Comparison of ENCODE assay signal across 8 cellular contexts in genomic region chr19:51366050-51366998, GRCh38. TPM values are rescaled to one million over a fixed set of nuclear protein-coding genes. Genes with fewer than 3 reads are reported as not detected.
DNase-seq lines count a peak whose midpoint lies in the region; ATAC-seq, FAIRE-seq and TF ChIP-seq lines count a peak whose summit lies in the region.

TSS of gene ETFB (minus strand) at chr19:51366388. CDS start at chr19:51366326, 62 bp downstream.

- POLR2A ChIA-PET in naive thymus-derived CD4-positive, alpha-beta T cell (lab: Charles Lee) = interaction anchor here (0.9 to 1.3 kb wide), 2 partner anchors 12 to 75 kb away, joined by 3 to 4 read pairs; no protein-coding TSS in a partner anchor

- H3K9ac ChIP-seq in fibroblast of lung (ENCODE audit: insufficient read depth, low read length) = peak within 1 kb of the TSS; percentile 84

- CTCF ChIA-PET in naive thymus-derived CD4-positive, alpha-beta T cell (lab: Charles Lee) = interaction anchor here (1.2 to 1.3 kb wide), 2 partner anchors 11 to 73 kb away, joined by 3 to 5 read pairs; no protein-coding TSS in a partner anchor

- H3K27ac ChIP-seq in RWPE2 (ENCODE audit: poor library complexity, severe bottlenecking) (peak within 1 kb of the TSS; percentile 76), fibroblast of lung (ENCODE audit: insufficient read depth, low read length) (peak within 1 kb of the TSS; percentile 89)
- H3K27ac ChIP-seq in naive thymus-derived CD4-positive, alpha-beta T cell (ENCODE audit: low read depth, low read length) = peak within 1 kb of the TSS; percentile 81

- intact Hi-C loops in naive thymus-derived CD4-positive, alpha-beta T cell (cut with micrococcal nuclease) = loop anchor here (2.0 to 10.0 kb wide), 4 partner anchors 74 to 1549 kb away; partner anchors contain the start of genes MED25 (in 1 of the 2) and POLD1 (in 1 of the 2)

- peak within 1 kb of the TSS; percentile 95 for H2AFZ ChIP-seq in fibroblast of lung (ENCODE audit: low read length)

- TF ChIP-seq CTCF in RWPE2 (IDR thresholded peaks at IDR 0.05; ENCODE audit: poor library complexity, severe bottlenecking) (no peak), fibroblast of lung (conservative IDR thresholded peaks at IDR 0.05 in 1 of 2, IDR thresholded peaks at IDR 0.05 in 1 of 2; ENCODE audit: low read depth in 1 of 2, low read length in 2 of 2) (no peak)

- H3K27ac Mint-ChIP-seq in activated T-helper 17 cell treated with anti-CD3 and anti-CD28 coated beads, Interleukin-2, amount 50 U/mL, for 72 hours = peak within 1 kb of the TSS; percentile 98
- peak within 1 kb of the TSS; percentile 79 to 98 (median 95) for H3K27ac Mint-ChIP-seq in naive thymus-derived CD4-positive, alpha-beta T cell
- peak within 1 kb of the TSS; percentile 96 for H3K27ac Mint-ChIP-seq in stimulated activated effector memory CD8-positive, alpha-beta T cell treated with anti-CD3 and anti-CD28 coated beads, Interleukin-12 subunit alpha, Interleukin-12 subunit beta, amount 100 ng/mL, for 72 hours

- H3K4me3 Mint-ChIP-seq in activated T-helper 17 cell treated with anti-CD3 and anti-CD28 coated beads, Interleukin-2, amount 50 U/mL, for 72 hours = peak within 1 kb of the TSS; percentile 100
- peak within 1 kb of the TSS; percentile 92 to 100 (median 98) for H3K4me3 Mint-ChIP-seq in naive thymus-derived CD4-positive, alpha-beta T cell
- H3K4me3 Mint-ChIP-seq in stimulated activated effector memory CD8-positive, alpha-beta T cell treated with anti-CD3 and anti-CD28 coated beads, Interleukin-12 subunit alpha, Interleukin-12 subunit beta, amount 100 ng/mL, for 72 hours = peak within 1 kb of the TSS; percentile 92

- peaks cover 4% of the 10 kb centered on the region for H3K79me2 ChIP-seq in fibroblast of lung (ENCODE audit: control insufficient read depth, insufficient read depth, low read length)

- H3K27me3 ChIP-seq in RWPE2 (ENCODE audit: insufficient read depth, poor library complexity, severe bottlenecking) (no peaks in the 10 kb centered on the region), fibroblast of lung (ENCODE audit: control insufficient read depth, insufficient read depth, low read length) (no peaks in the 10 kb centered on the region)
- H3K27me3 ChIP-seq in naive thymus-derived CD4-positive, alpha-beta T cell (ENCODE audit: control insufficient read depth in 2 of 2, insufficient read depth in 2 of 2, low read length in 2 of 2) = no peaks in the 10 kb centered on the region

- peaks cover 33% of the 10 kb centered on the region for H3K36me3 Mint-ChIP-seq in activated T-helper 17 cell treated with anti-CD3 and anti-CD28 coated beads, Interleukin-2, amount 50 U/mL, for 72 hours (ENCODE audit: low read depth)
- H3K36me3 Mint-ChIP-seq in naive thymus-derived CD4-positive, alpha-beta T cell = peaks cover 0 to 4% (median 0%) of the 10 kb centered on the region in 5 donors
- peaks cover 85% of the 10 kb centered on the region for H3K36me3 Mint-ChIP-seq in stimulated activated effector memory CD8-positive, alpha-beta T cell treated with anti-CD3 and anti-CD28 coated beads, Interleukin-12 subunit alpha, Interleukin-12 subunit beta, amount 100 ng/mL, for 72 hours

- no peaks in the 10 kb centered on the region for H3K9me3 Mint-ChIP-seq in activated T-helper 17 cell treated with anti-CD3 and anti-CD28 coated beads, Interleukin-2, amount 50 U/mL, for 72 hours
- H3K9me3 Mint-ChIP-seq in naive thymus-derived CD4-positive, alpha-beta T cell = no peaks in the 10 kb centered on the region
- H3K9me3 Mint-ChIP-seq in stimulated activated effector memory CD8-positive, alpha-beta T cell treated with anti-CD3 and anti-CD28 coated beads, Interleukin-12 subunit alpha, Interleukin-12 subunit beta, amount 100 ng/mL, for 72 hours = no peaks in the 10 kb centered on the region

- H3K27me3 Mint-ChIP-seq in activated T-helper 17 cell treated with anti-CD3 and anti-CD28 coated beads, Interleukin-2, amount 50 U/mL, for 72 hours = no peaks in the 10 kb centered on the region
- H3K27me3 Mint-ChIP-seq in naive thymus-derived CD4-positive, alpha-beta T cell = no peaks in the 10 kb centered on the region

- peak; percentile 77 for FAIRE-seq in HTR-8/SVneo (lab: Jason Lieb, UNC)

- H3K36me3 ChIP-seq in RWPE2 (ENCODE audit: low read depth) = no peaks in the 10 kb centered on the region
- no peaks in the 10 kb centered on the region for H3K36me3 ChIP-seq in fibroblast of lung (ENCODE audit: control insufficient read depth, insufficient read depth, low read length)
- no peaks in the 10 kb centered on the region for H3K36me3 ChIP-seq in naive thymus-derived CD4-positive, alpha-beta T cell (ENCODE audit: control insufficient read depth in 2 of 3, insufficient read depth in 3 of 3, low read length in 3 of 3)

- DNase-seq in C1 segment of cervical spinal cord (lab: John Stamatoyannopoulos, UW) (peak; percentile 70 to 98 (median 94)), HTR-8/SVneo (ENCODE audit: insufficient read length, low spot score) (peak; percentile 98), RWPE2 (ENCODE audit: low spot score) (peak; percentile 99), fibroblast of lung (ENCODE audit: low read depth in 2 of 2) (peak; percentile 95 to 98)
- DNase-seq in naive thymus-derived CD4-positive, alpha-beta T cell = peak; percentile 72 to 91 (median 86)
- peak; percentile 78 to 96 for DNase-seq in stimulated activated effector memory CD8-positive, alpha-beta T cell treated with anti-CD3 and anti-CD28 coated beads, Interleukin-12 subunit alpha, Interleukin-12 subunit beta, amount 100 ng/mL, for 72 hours (ENCODE audit: low spot score in 2 of 2)

- peaks cover 17% of the 10 kb centered on the region for H3K4me1 ChIP-seq in RWPE2 (ENCODE audit: insufficient read depth, poor library complexity, severe bottlenecking)
- H3K4me1 ChIP-seq in fibroblast of lung (ENCODE audit: control insufficient read depth, extremely low read depth, insufficient read depth, low read length) = peaks cover 13% of the 10 kb centered on the region
- H3K4me1 ChIP-seq in naive thymus-derived CD4-positive, alpha-beta T cell (ENCODE audit: control insufficient read depth in 2 of 2, insufficient read depth in 2 of 2, low read length in 2 of 2) = peaks cover 15 to 18% of the 10 kb centered on the region in 2 donors

- ATAC-seq in GM19395 (IDR thresholded peaks at IDR 0.05; ENCODE audit: unreplicated experiment) (peak; percentile 57), RWPE2 (ENCODE audit: low read depth) (peak; percentile 78)
- peak; percentile 70 for ATAC-seq in activated T-helper 17 cell treated with anti-CD3 and anti-CD28 coated beads, Interleukin-2, amount 50 U/mL, for 72 hours (replicated peaks)
- peak; percentile 65 for ATAC-seq in naive thymus-derived CD4-positive, alpha-beta T cell
- peak; percentile 61 for ATAC-seq in stimulated activated effector memory CD8-positive, alpha-beta T cell treated with anti-CD3 and anti-CD28 coated beads, Interleukin-12 subunit alpha, Interleukin-12 subunit beta, amount 100 ng/mL, for 72 hours

- H3K4me2 ChIP-seq in fibroblast of lung (ENCODE audit: extremely low read depth, insufficient read depth, low read length) = peak within 1 kb of the TSS; percentile 100

- peak within 1 kb of the TSS; percentile 52 for H3K4me3 ChIP-seq in RWPE2 (ENCODE audit: severe bottlenecking)
- peak within 1 kb of the TSS; percentile 90 to 98 (median 95) for H3K4me3 ChIP-seq in fibroblast of lung (replicated peaks in 1 of 4; ENCODE audit: control extremely low read depth in 1 of 4, insufficient read depth in 1 of 4, low read depth in 3 of 4, low read length in 4 of 4)
- H3K4me3 ChIP-seq in naive thymus-derived CD4-positive, alpha-beta T cell (ENCODE audit: low read length) = peak within 1 kb of the TSS; percentile 96

- no peaks in the 10 kb centered on the region for H4K20me1 ChIP-seq in fibroblast of lung (ENCODE audit: control insufficient read depth, extremely low read depth, insufficient read depth, low read length)

- H3K4me1 Mint-ChIP-seq in activated T-helper 17 cell treated with anti-CD3 and anti-CD28 coated beads, Interleukin-2, amount 50 U/mL, for 72 hours = peaks cover 36% of the 10 kb centered on the region
- H3K4me1 Mint-ChIP-seq in naive thymus-derived CD4-positive, alpha-beta T cell = peaks cover 48 to 77% (median 55%) of the 10 kb centered on the region in 7 donors
- peaks cover 71% of the 10 kb centered on the region for H3K4me1 Mint-ChIP-seq in stimulated activated effector memory CD8-positive, alpha-beta T cell treated with anti-CD3 and anti-CD28 coated beads, Interleukin-12 subunit alpha, Interleukin-12 subunit beta, amount 100 ng/mL, for 72 hours

- no peaks in the 10 kb centered on the region for H3K9me3 ChIP-seq in RWPE2 (ENCODE audit: severe bottlenecking)
- H3K9me3 ChIP-seq in fibroblast of lung (ENCODE audit: control insufficient read depth, insufficient read depth, low read depth, low read length) = no peaks in the 10 kb centered on the region
- no peaks in the 10 kb centered on the region for H3K9me3 ChIP-seq in naive thymus-derived CD4-positive, alpha-beta T cell (ENCODE audit: control insufficient read depth in 2 of 3, low read length in 3 of 3)

RNA-seq across cellular contexts. Expression of gene ETFB, which starts in this region (rescaled TPM):
- total RNA-seq in activated T-helper 17 cell treated with anti-CD3 and anti-CD28 coated beads, Interleukin-2, amount 50 U/mL, for 72 hours = 100 to 1,000 TPM in 1 of 2 donors, 10 to 100 TPM in 1; 67.0 to 101 TPM
- total RNA-seq in fibroblast of lung = 71.7 and 123 TPM in 2 replicates
- 84.4 and 101 TPM in 2 replicates for polyA plus RNA-seq in fibroblast of lung
- 126 and 159 TPM in 2 replicates for polyA plus RNA-seq in fibroblast of lung (2012)
- 30.1 and 49.9 TPM in 2 replicates for polyA minus RNA-seq in fibroblast of lung (ENCODE audit: low replicate concordance)
- 10 to 100 TPM; 31.8 to 90.3 (median 47.1) TPM for total RNA-seq in naive thymus-derived CD4-positive, alpha-beta T cell
- 10 to 100 TPM; 78.0 to 83.7 TPM for polyA plus RNA-seq in naive thymus-derived CD4-positive, alpha-beta T cell

Comparison
In these comparisons a context has a peak if more than half of its experiments do, and no peak if none do; other contexts are left out.
1. Peak in every context shown above with its lines: DNase-seq, ATAC-seq, H3K4me3 ChIP-seq and H3K27ac ChIP-seq.